Comparison of ENCODE assay signal across 27 cellular contexts in genomic region chr11:43732225-43732624, GRCh38.
"Had no signal": no experiment of that assay in that cellular context is flagged by ENCODE, and none has a peak within 500 bp of the region (broad histone marks: within the 10 kb centered on the region; RNA-seq: fewer than 3 reads in every experiment).

No MANE protein-coding gene starts in this region.

- ATAC-seq: activated CD4-positive, alpha-beta T cell treated with anti-CD3 and anti-CD28 coated beads for 36 hours; activated CD8-positive, alpha-beta T cell treated with anti-CD3 and anti-CD28 coated beads for 36 hours; activated T-cell treated with anti-CD3 and anti-CD28 coated beads, Interleukin-2, amount 50 U/mL, for 72 hours; body of pancreas; Panc1; Right ventricle myocardium inferior; T-cell had no signal

- H3K9me3 Mint-ChIP-seq: central memory CD8-positive, alpha-beta T cell had no signal

- H3K36me3 ChIP-seq: ascending aorta had no signal

- H3K27me3 ChIP-seq: ascending aorta, body of pancreas had no signal

- H3K4me1 Mint-ChIP-seq: activated naive CD4-positive, alpha-beta T cell treated with anti-CD3 and anti-CD28 coated beads, Interleukin-2, amount 10 ng/mL, durations not matched to agents 7 days and 5 days had no signal

- H3K27me3 Mint-ChIP-seq: activated CD4-positive, alpha-beta T cell treated with anti-CD3 and anti-CD28 coated beads for 36 hours; activated CD8-positive, alpha-beta T cell treated with anti-CD3 and anti-CD28 coated beads for 36 hours; activated naive CD4-positive, alpha-beta T cell treated with anti-CD3 and anti-CD28 coated beads, Interleukin-2, amount 10 ng/mL, durations not matched to agents 7 days and 5 days; activated naive CD8-positive, alpha-beta T cell treated with anti-CD3 and anti-CD28 coated beads, Interleukin-2, amount 10 ng/mL, durations not matched to agents 7 days and 5 days; central memory CD8-positive, alpha-beta T cell; T-cell had no signal

- DNase-seq: activated CD4-positive, alpha-beta T cell treated with anti-CD3 and anti-CD28 coated beads for 36 hours; activated CD8-positive, alpha-beta memory T cell treated with anti-CD3 and anti-CD28 coated beads, Interleukin-2, amount 50 U/mL, for 4 hours; activated CD8-positive, alpha-beta T cell treated with anti-CD3 and anti-CD28 coated beads for 36 hours; activated gamma-delta T cell treated with Interleukin-2 at 50 U/mL for 16 hours; activated naive CD4-positive, alpha-beta T cell treated with anti-CD3 and anti-CD28 coated beads, Interleukin-2, amount 10 ng/mL, durations not matched to agents 7 days and 5 days; activated naive CD8-positive, alpha-beta T cell treated with anti-CD3 and anti-CD28 coated beads, Interleukin-2, amount 10 ng/mL, durations not matched to agents 7 days and 5 days; activated T-cell treated with anti-CD3 and anti-CD28 coated beads, Interleukin-2, amount 50 U/mL, for 72 hours; amniotic stem cell; body of pancreas; MM.1S; NCI-H1105; NCI-H1436; NCI-H1694 treated with DMSO at 0.1 percent for 48 hours; NCI-H2029 treated with DMSO at 0.1 percent for 48 hours; NCI-H345; NCI-H510A; NCI-H526 treated with DMSO at 0.1 percent for 48 hours; NCI-H82; RPMI8226; T-cell had no signal

- H3K27ac ChIP-seq: ascending aorta, body of pancreas, SK-N-MC, VCaP had no signal

- H3K27ac Mint-ChIP-seq: activated CD4-positive, alpha-beta T cell treated with anti-CD3 and anti-CD28 coated beads for 36 hours; activated CD8-positive, alpha-beta T cell treated with anti-CD3 and anti-CD28 coated beads for 36 hours; activated naive CD4-positive, alpha-beta T cell treated with anti-CD3 and anti-CD28 coated beads, Interleukin-2, amount 10 ng/mL, durations not matched to agents 7 days and 5 days; activated naive CD8-positive, alpha-beta T cell treated with anti-CD3 and anti-CD28 coated beads, Interleukin-2, amount 10 ng/mL, durations not matched to agents 7 days and 5 days; activated T-cell treated with anti-CD3 and anti-CD28 coated beads, Interleukin-2, amount 50 U/mL, for 72 hours; activated T-helper 2 cell treated with anti-CD3 and anti-CD28 coated beads, Interferon-gamma antibody, Interleukin-2, Interleukin-4, amounts not matched to agents 10 μg/mL and 5 μg/mL and 100 μg/mL, durations not matched to agents 14 hours and 24 hours and 36 hours; T-cell had no signal

- H3K9me3 ChIP-seq: ascending aorta, body of pancreas had no signal

- H3K4me3 Mint-ChIP-seq: activated CD4-positive, alpha-beta T cell treated with anti-CD3 and anti-CD28 coated beads for 36 hours; activated CD8-positive, alpha-beta T cell treated with anti-CD3 and anti-CD28 coated beads for 36 hours; activated naive CD4-positive, alpha-beta T cell treated with anti-CD3 and anti-CD28 coated beads, Interleukin-2, amount 10 ng/mL, durations not matched to agents 7 days and 5 days; activated naive CD8-positive, alpha-beta T cell treated with anti-CD3 and anti-CD28 coated beads, Interleukin-2, amount 10 ng/mL, durations not matched to agents 7 days and 5 days; activated T-cell treated with anti-CD3 and anti-CD28 coated beads, Interleukin-2, amount 50 U/mL, for 72 hours; central memory CD8-positive, alpha-beta T cell; T-cell had no signal

- H3K4me3 ChIP-seq: ascending aorta, body of pancreas, SK-N-MC had no signal
